Comparison of ENCODE assay signal across 12 cellular contexts in genomic region chr11:67682126-67683034, GRCh38. TPM values are rescaled to one million over a fixed set of nuclear protein-coding genes. Genes with fewer than 3 reads are reported as not detected.
"Had no signal": no experiment of that assay in that cellular context is flagged by ENCODE, and none has a peak within 500 bp of the region (broad histone marks: within the 10 kb centered on the region; RNA-seq: fewer than 3 reads in every experiment).

No MANE protein-coding gene starts in this region.

RNA-seq across cellular contexts. Expression of gene ALDH3B2, which starts 8.0 kb away (rescaled TPM):
- total RNA-seq: activated CD8-positive, alpha-beta T cell treated with anti-CD3 and anti-CD28 coated beads, Interleukin-2, amount 10 ng/mL, durations not matched to agents 7 days and 5 days; activated T-helper 1 cell treated with anti-CD3 and anti-CD28 coated beads, Interleukin-12 subunit alpha, Interleukin-12 subunit beta, Interleukin-2, Interleukin-4 antibody, amounts not matched to agents 30 ng/mL and 10 ng/mL and 1 ng/mL, durations not matched to agents 14 hours and 24 hours and 36 hours; heart right ventricle; left cardiac atrium; liver; naive thymus-derived CD4-positive, alpha-beta T cell; osteoblast; pulmonary artery endothelial cell; right cardiac atrium; skeletal muscle tissue; tibial nerve had no signal
- polyA plus RNA-seq: liver; naive thymus-derived CD4-positive, alpha-beta T cell; right cardiac atrium had no signal

RNA-seq across cellular contexts. Expression of gene ACY3, which starts 31.9 kb away (rescaled TPM):
- total RNA-seq: activated T-helper 1 cell treated with anti-CD3 and anti-CD28 coated beads, Interleukin-12 subunit alpha, Interleukin-12 subunit beta, Interleukin-2, Interleukin-4 antibody, amounts not matched to agents 30 ng/mL and 10 ng/mL and 1 ng/mL, durations not matched to agents 14 hours and 24 hours and 36 hours; heart right ventricle; left cardiac atrium; pulmonary artery endothelial cell; right cardiac atrium; skeletal muscle tissue had no signal
- polyA plus RNA-seq: heart right ventricle, right cardiac atrium had no signal

RNA-seq across cellular contexts. Expression of gene TBX10, which starts 42.8 kb away (rescaled TPM):
- total RNA-seq: activated CD8-positive, alpha-beta T cell treated with anti-CD3 and anti-CD28 coated beads, Interleukin-2, amount 10 ng/mL, durations not matched to agents 7 days and 5 days; activated T-helper 1 cell treated with anti-CD3 and anti-CD28 coated beads, Interleukin-12 subunit alpha, Interleukin-12 subunit beta, Interleukin-2, Interleukin-4 antibody, amounts not matched to agents 30 ng/mL and 10 ng/mL and 1 ng/mL, durations not matched to agents 14 hours and 24 hours and 36 hours; left cardiac atrium; liver; naive thymus-derived CD4-positive, alpha-beta T cell; osteoblast; pulmonary artery endothelial cell; right cardiac atrium; skeletal muscle tissue; tibial nerve had no signal
- polyA plus RNA-seq: esophagus; heart right ventricle; naive thymus-derived CD4-positive, alpha-beta T cell; right cardiac atrium had no signal
